Comparison of ENCODE assay signal across 24 cellular contexts in genomic region chr5:52378237-52378636, GRCh38.
"Had no signal": no experiment of that assay in that cellular context is flagged by ENCODE, and none has a peak within 500 bp of the region (broad histone marks: within the 10 kb centered on the region; RNA-seq: fewer than 3 reads in every experiment).

No MANE protein-coding gene starts in this region.

- H3K27me3 ChIP-seq: gastrocnemius medialis, ovary, sigmoid colon, stomach, thyroid gland, vagina had no signal

- H3K4me1 ChIP-seq: gastrocnemius medialis, lower lobe of right lung, psoas muscle, stomach, thyroid gland, vagina had no signal

- ATAC-seq: esophagus mucosa; gastrocnemius medialis; left ventricle myocardium superior; lower lobe of right lung; natural killer cell; psoas muscle; right cardiac atrium; stimulated activated effector memory CD8-positive, alpha-beta T cell treated with anti-CD3 and anti-CD28 coated beads, Interleukin-12 subunit alpha, Interleukin-12 subunit beta, amount 100 ng/mL, for 72 hours had no signal

- H3K9me3 ChIP-seq: gastrocnemius medialis, lower lobe of right lung, ovary, psoas muscle, sigmoid colon, stomach, thyroid gland, vagina had no signal

- DNase-seq: effector CD8-positive, alpha-beta T cell; endodermal cell; foreskin fibroblast; gastrocnemius medialis; head of caudate nucleus; left ventricle myocardium superior; lower lobe of right lung; natural killer cell; occipital lobe; ovary; posterior cingulate gyrus; psoas muscle; right cardiac atrium; sigmoid colon; stimulated activated CD4-positive, alpha-beta T cell treated with anti-CD3 and anti-CD28 coated beads, Interleukin-2, amount 100 ng/mL, for 24 hours; stimulated activated CD4-positive, alpha-beta T cell treated with anti-CD3 and anti-CD28 coated beads, Interleukin-4, amount 100 ng/mL, for 24 hours; stimulated activated naive CD4-positive, alpha-beta T cell treated with Interleukin-2 at 50 U/mL for 16 hours; stomach; thyroid gland; trophoblast cell had no signal

- H3K36me3 ChIP-seq: gastrocnemius medialis, lower lobe of right lung, ovary, sigmoid colon, stomach, thyroid gland, vagina had no signal

- H3K4me3 ChIP-seq: gastrocnemius medialis, lower lobe of right lung, ovary, psoas muscle, sigmoid colon, stomach, thyroid gland, vagina had no signal

- H3K27ac ChIP-seq: epithelial cell of prostate, gastrocnemius medialis, lower lobe of right lung, ovary, psoas muscle, sigmoid colon, stomach, thyroid gland, vagina had no signal
